8 cellular contexts compared by ENCODE assay signal in the genomic region with DNA sequence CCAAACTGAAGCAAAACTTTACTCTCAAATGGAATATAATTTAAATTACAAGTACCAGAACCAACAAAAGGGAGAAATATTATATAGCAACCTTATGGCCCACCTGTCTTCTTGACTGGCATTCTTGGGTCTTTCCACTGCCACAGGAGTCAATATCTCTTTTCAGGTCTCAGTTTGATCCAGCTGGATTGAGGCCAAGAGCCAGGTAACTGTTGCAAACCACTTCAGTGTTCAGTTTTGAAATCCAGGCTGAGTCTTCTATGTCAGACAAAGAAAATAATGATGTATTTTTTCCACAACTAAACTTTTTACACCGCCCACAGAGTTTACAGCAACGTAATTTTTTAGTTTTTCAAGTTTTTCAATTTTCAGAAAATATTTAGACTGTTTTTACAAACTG. TPM values are rescaled to one million over a fixed set of nuclear protein-coding genes. Genes with fewer than 3 reads are reported as not detected.
A peak's percentile ranks its signal among the peaks of the same experiment; 100 is the strongest.
DNase-seq lines count a peak whose midpoint lies in the region; ATAC-seq, FAIRE-seq and TF ChIP-seq lines count a peak whose summit lies in the region.

No MANE protein-coding gene starts in this region.

- H3K4me3 ChIP-seq in heart right ventricle (peak overlapping the region in 9 of 10 donors; percentile 72 to 84 (median 78)), HepG2 (replicated peaks in 1 of 3; ENCODE audit: insufficient read depth in 1 of 3, low read depth in 2 of 3, low read length in 3 of 3) (peak overlapping the region in 2 of 3 experiments; percentile 81 to 88; a peak in 4 of 6 replicates)

- H3K9me3 ChIP-seq in heart right ventricle (no peaks in the 10 kb centered on the region), HepG2 (ENCODE audit: low read length) (no peaks in the 10 kb centered on the region)

- intact Hi-C loops in heart right ventricle (cut with DNase I) = loop anchor here in 1 of 10 donors (5.0 kb wide), 1 partner anchor 36 kb away; no protein-coding TSS in a partner anchor
- intact Hi-C loops in left cardiac atrium (cut with DNase I) = no loop called here
- intact Hi-C loops in activated CD8-positive, alpha-beta T cell treated with anti-CD3 and anti-CD28 coated beads for 36 hours (cut with micrococcal nuclease) = loop anchor here (5.0 kb wide), 1 partner anchor 36 kb away; no protein-coding TSS in a partner anchor
- intact Hi-C loops in HepG2 (cut with micrococcal nuclease; ENCODE audit: unreplicated experiment) = loop anchor here (10.0 kb wide), 1 partner anchor 438 kb away; a partner anchor contains a TSS

- peak overlapping the region; percentile 97 for H3K27ac Mint-ChIP-seq in activated CD8-positive, alpha-beta T cell treated with anti-CD3 and anti-CD28 coated beads for 36 hours
- no peak overlapping the region for H3K27ac Mint-ChIP-seq in type B pancreatic cell

- FAIRE-seq in HepG2 (lab: Jason Lieb, UNC) = no peak

- H3K4me1 Mint-ChIP-seq in activated CD8-positive, alpha-beta T cell treated with anti-CD3 and anti-CD28 coated beads for 36 hours (ENCODE audit: low read depth) = peaks cover 36% of the 10 kb centered on the region
- peaks cover 13% of the 10 kb centered on the region for H3K4me1 Mint-ChIP-seq in type B pancreatic cell (ENCODE audit: unreplicated experiment)

- in situ Hi-C loops in HepG2 (cut with HindIII; ENCODE audit: extremely low pct_ligation_motif_present, low pct_unique_long_range_greater_than_20kb) = loop anchor here (25.0 kb wide), 1 partner anchor 636 kb away; no protein-coding TSS in a partner anchor

- TF ChIP-seq POLR2A in HepG2 (IDR thresholded peaks at IDR 0.05; ENCODE audit: insufficient read depth in 1 of 2, low read depth in 2 of 2, low read length in 2 of 2) = no peak

- ATAC-seq in heart right ventricle (no peak), left cardiac atrium (no peak), HepG2 (no peak)
- ATAC-seq in activated CD8-positive, alpha-beta T cell treated with anti-CD3 and anti-CD28 coated beads for 36 hours = no peak

- TF ChIP-seq CTCF in heart right ventricle (IDR thresholded peaks at IDR 0.05) (no peak), HepG2 (CRISPR knock-in tag; IDR thresholded peaks at IDR 0.05) (no peak), type B pancreatic cell (conservative IDR thresholded peaks at IDR 0.05) (no peak)
- no peak for TF ChIP-seq CTCF in activated CD8-positive, alpha-beta T cell treated with anti-CD3 and anti-CD28 coated beads for 36 hours (IDR thresholded peaks at IDR 0.05)

- H3K4me2 ChIP-seq in HepG2 (ENCODE audit: low read depth, low read length) = peak overlapping the region; percentile 91

- H3K27me3 Mint-ChIP-seq in activated CD8-positive, alpha-beta T cell treated with anti-CD3 and anti-CD28 coated beads for 36 hours = no peaks in the 10 kb centered on the region
- H3K27me3 Mint-ChIP-seq in type B pancreatic cell = peaks cover 9% of the 10 kb centered on the region

- CTCF ChIA-PET in activated CD8-positive, alpha-beta T cell treated with anti-CD3 and anti-CD28 coated beads for 36 hours (lab: Charles Lee) = interaction anchor here (1.6 kb wide), 1 partner anchor 21 kb away, joined by 5 read pairs; a partner anchor contains a TSS
- CTCF ChIA-PET in HepG2 (lab: Yijun Ruan, JAX; ENCODE audit: low intra/inter-chr PET ratio, low total read pairs) = no interaction called here

- no peak for TF ChIP-seq RAD21 in HepG2 (CRISPR knock-in tag; IDR thresholded peaks at IDR 0.05)

- H3K36me3 ChIP-seq in heart right ventricle (peaks cover 0 to 26% (median 0%) of the 10 kb centered on the region in 9 donors), HepG2 (replicated peaks in 1 of 2; ENCODE audit: control insufficient read depth in 1 of 2, insufficient read depth in 2 of 2, low read length in 2 of 2) (no peaks in the 10 kb centered on the region; a peak in 1 of 5 replicates)

- H3K27me3 ChIP-seq in heart right ventricle (no peaks in the 10 kb centered on the region), HepG2 (ENCODE audit: control insufficient read depth in 1 of 2, insufficient read depth in 2 of 2, low read length in 2 of 2) (no peaks in the 10 kb centered on the region; a peak in 1 of 5 replicates)

- H3K79me2 ChIP-seq in HepG2 (ENCODE audit: insufficient read depth, low read length) = peaks cover 30% of the 10 kb centered on the region

- no peaks in the 10 kb centered on the region for H4K20me1 ChIP-seq in HepG2 (ENCODE audit: insufficient read depth, low read length)

- H3K4me1 ChIP-seq in heart right ventricle (peaks cover 0 to 45% (median 26%) of the 10 kb centered on the region in 9 donors), HepG2 (ENCODE audit: insufficient read depth, low read length) (peaks cover 27% of the 10 kb centered on the region)

- H2AFZ ChIP-seq in HepG2 (ENCODE audit: low read length) = peak overlapping the region; percentile 46

- no peak for DNase-seq in heart right ventricle
- DNase-seq in left cardiac atrium = no peak
- peak; percentile 33 for DNase-seq in activated CD8-positive, alpha-beta T cell treated with anti-CD3 and anti-CD28 coated beads for 36 hours
- no peak for DNase-seq in HepG2 (ENCODE audit: low spot score)
- DNase-seq in type B pancreatic cell (ENCODE audit: extremely low spot score, unreplicated experiment) = no peak
- DNase-seq in SKM-1 (lab: John Stamatoyannopoulos, UW; ENCODE audit: unreplicated experiment) = no peak
- DNase-seq in SIG-M5 (lab: John Stamatoyannopoulos, UW) = no peak
- DNase-seq in DMS114 treated with DMSO at 0.1 percent for 48 hours (lab: John Stamatoyannopoulos, UW; ENCODE audit: unreplicated experiment) = no peak

- POLR2A ChIA-PET in activated CD8-positive, alpha-beta T cell treated with anti-CD3 and anti-CD28 coated beads for 36 hours (lab: Charles Lee) = interaction anchor here (0.9 to 2.9 kb wide), 3 partner anchors 22 to 37 kb away, joined by 4 to 33 read pairs (median 14); a partner anchor contains a TSS
- POLR2A ChIA-PET in HepG2 (lab: Yijun Ruan, JAX) = interaction anchor here (1.4 kb wide), 1 partner anchor 39 kb away, joined by 4 read pairs; a partner anchor contains a TSS

- no peaks in the 10 kb centered on the region for H3K9me3 Mint-ChIP-seq in activated CD8-positive, alpha-beta T cell treated with anti-CD3 and anti-CD28 coated beads for 36 hours
- H3K9me3 Mint-ChIP-seq in type B pancreatic cell = no peaks in the 10 kb centered on the region

- H3K27ac ChIP-seq in heart right ventricle (peak overlapping the region in 9 of 10 donors; percentile 87 to 96 (median 92)), HepG2 (ENCODE audit: extremely low read length, insufficient read depth, low read length) (no peak overlapping the region)

- BruUV-seq in HepG2 (replicated peaks; lab: Mats Ljungman, UMichigan) = no TSS peak

- 44 to 50% methylated on average over 2 of the region's 2 CpGs for WGBS in heart right ventricle, 2 donors
- 11% methylated on average over 2 of the region's 2 CpGs for WGBS in HepG2 (ENCODE audit: low lambda C conversion rate)

- H3K36me3 Mint-ChIP-seq in activated CD8-positive, alpha-beta T cell treated with anti-CD3 and anti-CD28 coated beads for 36 hours (ENCODE audit: low read depth) = peaks cover 12% of the 10 kb centered on the region
- H3K36me3 Mint-ChIP-seq in type B pancreatic cell = peaks cover 6% of the 10 kb centered on the region

- TF ChIP-seq EP300 in HepG2 (IDR thresholded peaks at IDR 0.05; ENCODE audit: low read depth in 2 of 2, low read length in 2 of 2) (no peak), HepG2 (CRISPR knock-in tag; IDR thresholded peaks at IDR 0.05; ENCODE audit: borderline replicate concordance) (no peak)

- H3K9ac ChIP-seq in HepG2 (ENCODE audit: insufficient read depth, low read depth, low read length) = peak overlapping the region; percentile 61; the same call in 1 of the 2 replicates

- H3K4me3 Mint-ChIP-seq in activated CD8-positive, alpha-beta T cell treated with anti-CD3 and anti-CD28 coated beads for 36 hours = peak overlapping the region; percentile 93
- peak overlapping the region; percentile 97 for H3K4me3 Mint-ChIP-seq in type B pancreatic cell

RNA-seq across cellular contexts. Expression of a gene that starts 0.6 kb away (rescaled TPM):
- 10 to 100 TPM in 2 of 10 donors, 1 to 10 TPM in 8; 6.2 to 14.8 (median 8.0) TPM for total RNA-seq in heart right ventricle
- 1 to 10 TPM; 1.0 to 1.9 TPM for polyA plus RNA-seq in heart right ventricle
- total RNA-seq in left cardiac atrium = 1 to 10 TPM; 5.9 to 7.4 TPM
- total RNA-seq in activated CD8-positive, alpha-beta T cell treated with anti-CD3 and anti-CD28 coated beads for 36 hours = 1 to 10 TPM; 2.2 to 2.6 TPM
- total RNA-seq in HepG2 (2016; rRNA removed; fragmentation: Illumina TruSeq; extraction: Trizol) = 1.0 and 1.1 TPM in 2 replicates
- 0.26 and 0.30 TPM in 2 replicates for total RNA-seq in HepG2 (2016; cell fraction: cytosol; rRNA removed; fragmentation: Illumina TruSeq; extraction: Trizol; ENCODE audit: low read depth)
- total RNA-seq in HepG2 (2016; cell fraction: insoluble cytoplasmic fraction; rRNA removed; fragmentation: Illumina TruSeq; extraction: Trizol) = 0.73 and 0.87 TPM in 2 replicates
- total RNA-seq in HepG2 (2016; cell fraction: membrane; rRNA removed; fragmentation: Illumina TruSeq; extraction: Trizol) = 0.48 and 1.1 TPM in 2 replicates
- 1.8 and 2.9 TPM in 2 replicates for total RNA-seq in HepG2 (2016; cell fraction: nucleus; rRNA removed; fragmentation: Illumina TruSeq; extraction: Trizol)
- 0.34 and 0.46 TPM in 2 replicates for polyA plus RNA-seq in HepG2 (2011; rRNA removed)
- 0.11 and 0.23 TPM in 2 replicates for polyA plus RNA-seq in HepG2 (2011; cell fraction: cytosol; rRNA removed)
- 0.90 and 0.92 TPM in 2 replicates for polyA plus RNA-seq in HepG2 (2011; cell fraction: nucleus; rRNA removed)
- polyA plus RNA-seq in HepG2 (2012) = 0.75 and 1.2 TPM in 2 replicates
- 0.08 TPM in 1 of 2 replicates, not detected in the other for polyA plus RNA-seq in HepG2 (2016; cell fraction: cytosol; fragmentation: Illumina TruSeq; extraction: Trizol; ENCODE audit: low read depth)
- polyA plus RNA-seq in HepG2 (2016; cell fraction: insoluble cytoplasmic fraction; fragmentation: Illumina TruSeq; extraction: Trizol; ENCODE audit: low read depth) = 0.52 and 0.61 TPM in 2 replicates
- 0.21 and 0.35 TPM in 2 replicates for polyA plus RNA-seq in HepG2 (2016; cell fraction: membrane; fragmentation: Illumina TruSeq; extraction: Trizol; ENCODE audit: low read depth)
- polyA plus RNA-seq in HepG2 (2016; cell fraction: nucleus; fragmentation: Illumina TruSeq; extraction: Trizol; ENCODE audit: insufficient read depth, low read depth) = 0.83 and 1.5 TPM in 2 replicates
- 2.3 and 11.1 TPM in 2 replicates for polyA minus RNA-seq in HepG2 (2011; rRNA and poly(A)+ RNA removed; ENCODE audit: low replicate concordance)
- polyA minus RNA-seq in HepG2 (2011; cell fraction: cytosol; rRNA and poly(A)+ RNA removed) = 0.59 and 0.97 TPM in 2 replicates
- polyA minus RNA-seq in HepG2 (2011; cell fraction: nucleus; rRNA and poly(A)+ RNA removed) = 9.3 and 12.7 TPM in 2 replicates
- 2.3 and 5.9 TPM in 2 replicates for total RNA-seq in type B pancreatic cell (ENCODE audit: low replicate concordance)

RNA-seq across cellular contexts. Expression of a gene that starts 1.9 kb away (rescaled TPM):
- 10 to 100 TPM; 44.3 to 63.2 (median 51.6) TPM for total RNA-seq in heart right ventricle
- polyA plus RNA-seq in heart right ventricle = 100 to 1,000 TPM in 1 of 2 donors, 10 to 100 TPM in 1; 62.7 to 137 TPM
- 10 to 100 TPM; 48.4 to 55.5 TPM for total RNA-seq in left cardiac atrium
- total RNA-seq in activated CD8-positive, alpha-beta T cell treated with anti-CD3 and anti-CD28 coated beads for 36 hours = 10 to 100 TPM; 51.6 to 61.2 TPM
- total RNA-seq in HepG2 (2016; rRNA removed; fragmentation: Illumina TruSeq; extraction: Trizol) = 54.8 and 81.8 TPM in 2 replicates
- 21.5 and 24.8 TPM in 2 replicates for total RNA-seq in HepG2 (2016; cell fraction: cytosol; rRNA removed; fragmentation: Illumina TruSeq; extraction: Trizol; ENCODE audit: low read depth)
- total RNA-seq in HepG2 (2016; cell fraction: insoluble cytoplasmic fraction; rRNA removed; fragmentation: Illumina TruSeq; extraction: Trizol) = 56.1 and 83.6 TPM in 2 replicates
- 45.7 and 58.4 TPM in 2 replicates for total RNA-seq in HepG2 (2016; cell fraction: membrane; rRNA removed; fragmentation: Illumina TruSeq; extraction: Trizol)
- total RNA-seq in HepG2 (2016; cell fraction: nucleus; rRNA removed; fragmentation: Illumina TruSeq; extraction: Trizol) = 31.7 and 35.5 TPM in 2 replicates
- polyA plus RNA-seq in HepG2 (2011; rRNA removed) = 26.2 and 33.6 TPM in 2 replicates
- polyA plus RNA-seq in HepG2 (2011; cell fraction: cytosol; rRNA removed) = 14.0 and 25.9 TPM in 2 replicates
- polyA plus RNA-seq in HepG2 (2011; cell fraction: nucleus; rRNA removed) = 18.3 and 25.6 TPM in 2 replicates
- 35.0 and 42.8 TPM in 2 replicates for polyA plus RNA-seq in HepG2 (2012)
- polyA plus RNA-seq in HepG2 (2016; cell fraction: cytosol; fragmentation: Illumina TruSeq; extraction: Trizol; ENCODE audit: low read depth) = 29.0 and 34.2 TPM in 2 replicates
- polyA plus RNA-seq in HepG2 (2016; cell fraction: insoluble cytoplasmic fraction; fragmentation: Illumina TruSeq; extraction: Trizol; ENCODE audit: low read depth) = 85.8 and 101 TPM in 2 replicates
- polyA plus RNA-seq in HepG2 (2016; cell fraction: membrane; fragmentation: Illumina TruSeq; extraction: Trizol; ENCODE audit: low read depth) = 52.1 and 54.7 TPM in 2 replicates
- 54.1 and 62.9 TPM in 2 replicates for polyA plus RNA-seq in HepG2 (2016; cell fraction: nucleus; fragmentation: Illumina TruSeq; extraction: Trizol; ENCODE audit: insufficient read depth, low read depth)
- polyA minus RNA-seq in HepG2 (2011; rRNA and poly(A)+ RNA removed; ENCODE audit: low replicate concordance) = 4.8 and 14.2 TPM in 2 replicates
- 7.8 and 8.5 TPM in 2 replicates for polyA minus RNA-seq in HepG2 (2011; cell fraction: cytosol; rRNA and poly(A)+ RNA removed)
- 17.3 and 18.0 TPM in 2 replicates for polyA minus RNA-seq in HepG2 (2011; cell fraction: nucleus; rRNA and poly(A)+ RNA removed)
- total RNA-seq in type B pancreatic cell (ENCODE audit: low replicate concordance) = 31.2 and 46.7 TPM in 2 replicates

RNA-seq across cellular contexts. Expression of a gene that starts 21.3 kb away (rescaled TPM):
- total RNA-seq in heart right ventricle = 10 to 100 TPM; 56.9 to 79.3 (median 67.3) TPM
- polyA plus RNA-seq in heart right ventricle = 100 to 1,000 TPM; 107 to 153 TPM
- 10 to 100 TPM; 59.8 to 61.5 TPM for total RNA-seq in left cardiac atrium
- 10 to 100 TPM; 47.3 to 48.9 TPM for total RNA-seq in activated CD8-positive, alpha-beta T cell treated with anti-CD3 and anti-CD28 coated beads for 36 hours
- 66.9 and 68.7 TPM in 2 replicates for total RNA-seq in HepG2 (2016; rRNA removed; fragmentation: Illumina TruSeq; extraction: Trizol)
- 70.9 and 83.3 TPM in 2 replicates for total RNA-seq in HepG2 (2016; cell fraction: cytosol; rRNA removed; fragmentation: Illumina TruSeq; extraction: Trizol; ENCODE audit: low read depth)
- total RNA-seq in HepG2 (2016; cell fraction: insoluble cytoplasmic fraction; rRNA removed; fragmentation: Illumina TruSeq; extraction: Trizol) = 67.5 and 67.8 TPM in 2 replicates
- total RNA-seq in HepG2 (2016; cell fraction: membrane; rRNA removed; fragmentation: Illumina TruSeq; extraction: Trizol) = 63.9 and 68.2 TPM in 2 replicates
- total RNA-seq in HepG2 (2016; cell fraction: nucleus; rRNA removed; fragmentation: Illumina TruSeq; extraction: Trizol) = 33.4 and 36.6 TPM in 2 replicates
- 33.8 and 59.5 TPM in 2 replicates for polyA plus RNA-seq in HepG2 (2011; rRNA removed)
- polyA plus RNA-seq in HepG2 (2011; cell fraction: cytosol; rRNA removed) = 21.4 and 31.6 TPM in 2 replicates
- 6.2 and 6.7 TPM in 2 replicates for polyA plus RNA-seq in HepG2 (2011; cell fraction: nucleus; rRNA removed)
- 29.2 and 35.7 TPM in 2 replicates for polyA plus RNA-seq in HepG2 (2012)
- polyA plus RNA-seq in HepG2 (2016; cell fraction: cytosol; fragmentation: Illumina TruSeq; extraction: Trizol; ENCODE audit: low read depth) = 69.5 and 78.7 TPM in 2 replicates
- 48.7 and 55.1 TPM in 2 replicates for polyA plus RNA-seq in HepG2 (2016; cell fraction: insoluble cytoplasmic fraction; fragmentation: Illumina TruSeq; extraction: Trizol; ENCODE audit: low read depth)
- polyA plus RNA-seq in HepG2 (2016; cell fraction: membrane; fragmentation: Illumina TruSeq; extraction: Trizol; ENCODE audit: low read depth) = 51.3 and 53.8 TPM in 2 replicates
- 45.8 and 47.6 TPM in 2 replicates for polyA plus RNA-seq in HepG2 (2016; cell fraction: nucleus; fragmentation: Illumina TruSeq; extraction: Trizol; ENCODE audit: insufficient read depth, low read depth)
- 9.7 and 17.8 TPM in 2 replicates for polyA minus RNA-seq in HepG2 (2011; rRNA and poly(A)+ RNA removed; ENCODE audit: low replicate concordance)
- 3.4 and 4.2 TPM in 2 replicates for polyA minus RNA-seq in HepG2 (2011; cell fraction: cytosol; rRNA and poly(A)+ RNA removed)
- polyA minus RNA-seq in HepG2 (2011; cell fraction: nucleus; rRNA and poly(A)+ RNA removed) = 6.8 and 10.1 TPM in 2 replicates
- total RNA-seq in type B pancreatic cell (ENCODE audit: low replicate concordance) = 22.7 and 25.6 TPM in 2 replicates

RNA-seq across cellular contexts. Expression of a gene that starts 38.4 kb away (rescaled TPM):
- total RNA-seq in heart right ventricle (10 to 100 TPM; 10.5 to 17.7 (median 13.0) TPM), left cardiac atrium (10 to 100 TPM; 13.8 to 17.1 TPM), HepG2 (2016; rRNA removed; fragmentation: Illumina TruSeq; extraction: Trizol) (17.2 and 43.1 TPM in 2 replicates), type B pancreatic cell (ENCODE audit: low replicate concordance) (43.2 and 55.7 TPM in 2 replicates)
- polyA plus RNA-seq in heart right ventricle (10 to 100 TPM in 1 of 2 donors, 1 to 10 TPM in 1; 9.9 to 20.6 TPM), HepG2 (2011; rRNA removed) (30.6 and 31.1 TPM in 2 replicates)
- 10 to 100 TPM; 44.8 to 46.5 TPM for total RNA-seq in activated CD8-positive, alpha-beta T cell treated with anti-CD3 and anti-CD28 coated beads for 36 hours
- 3.9 and 5.1 TPM in 2 replicates for total RNA-seq in HepG2 (2016; cell fraction: cytosol; rRNA removed; fragmentation: Illumina TruSeq; extraction: Trizol; ENCODE audit: low read depth)
- total RNA-seq in HepG2 (2016; cell fraction: insoluble cytoplasmic fraction; rRNA removed; fragmentation: Illumina TruSeq; extraction: Trizol) = 17.1 and 41.7 TPM in 2 replicates
- 8.8 and 10.3 TPM in 2 replicates for total RNA-seq in HepG2 (2016; cell fraction: membrane; rRNA removed; fragmentation: Illumina TruSeq; extraction: Trizol)
- 113 and 114 TPM in 2 replicates for total RNA-seq in HepG2 (2016; cell fraction: nucleus; rRNA removed; fragmentation: Illumina TruSeq; extraction: Trizol)
- 9.3 and 10.4 TPM in 2 replicates for polyA plus RNA-seq in HepG2 (2011; cell fraction: cytosol; rRNA removed)
- polyA plus RNA-seq in HepG2 (2011; cell fraction: nucleus; rRNA removed) = 173 and 179 TPM in 2 replicates
- 30.0 and 33.9 TPM in 2 replicates for polyA plus RNA-seq in HepG2 (2012)
- 1.7 and 3.1 TPM in 2 replicates for polyA plus RNA-seq in HepG2 (2016; cell fraction: cytosol; fragmentation: Illumina TruSeq; extraction: Trizol; ENCODE audit: low read depth)
- 17.0 and 19.9 TPM in 2 replicates for polyA plus RNA-seq in HepG2 (2016; cell fraction: insoluble cytoplasmic fraction; fragmentation: Illumina TruSeq; extraction: Trizol; ENCODE audit: low read depth)
- polyA plus RNA-seq in HepG2 (2016; cell fraction: membrane; fragmentation: Illumina TruSeq; extraction: Trizol; ENCODE audit: low read depth) = 4.9 and 6.4 TPM in 2 replicates
- polyA plus RNA-seq in HepG2 (2016; cell fraction: nucleus; fragmentation: Illumina TruSeq; extraction: Trizol; ENCODE audit: insufficient read depth, low read depth) = 164 and 170 TPM in 2 replicates
- polyA minus RNA-seq in HepG2 (2011; rRNA and poly(A)+ RNA removed; ENCODE audit: low replicate concordance) = 15.7 and 25.6 TPM in 2 replicates
- polyA minus RNA-seq in HepG2 (2011; cell fraction: cytosol; rRNA and poly(A)+ RNA removed) = 8.6 and 12.7 TPM in 2 replicates
- polyA minus RNA-seq in HepG2 (2011; cell fraction: nucleus; rRNA and poly(A)+ RNA removed) = 144 and 161 TPM in 2 replicates

RNA-seq across cellular contexts. Expression of a gene that starts 59.5 kb away (rescaled TPM):
- under 1 TPM; 0.22 to 0.83 (median 0.59) TPM for total RNA-seq in heart right ventricle
- polyA plus RNA-seq in heart right ventricle = under 1 TPM; 0.29 to 0.38 TPM
- 1 to 10 TPM in 1 of 2 donors, under 1 TPM in 1; 0.39 to 1.0 TPM for total RNA-seq in left cardiac atrium
- total RNA-seq in activated CD8-positive, alpha-beta T cell treated with anti-CD3 and anti-CD28 coated beads for 36 hours = under 1 TPM in 1 of 2 experiments, not detected in 1; 0.36 TPM
- total RNA-seq in HepG2 (2016; rRNA removed; fragmentation: Illumina TruSeq; extraction: Trizol) = 0.38 and 0.60 TPM in 2 replicates
- not detected in 2 replicates for total RNA-seq in HepG2 (2016; cell fraction: cytosol; rRNA removed; fragmentation: Illumina TruSeq; extraction: Trizol; ENCODE audit: low read depth)
- total RNA-seq in HepG2 (2016; cell fraction: insoluble cytoplasmic fraction; rRNA removed; fragmentation: Illumina TruSeq; extraction: Trizol) = 0.30 and 0.39 TPM in 2 replicates
- total RNA-seq in HepG2 (2016; cell fraction: membrane; rRNA removed; fragmentation: Illumina TruSeq; extraction: Trizol) = not detected in 2 replicates
- 0.28 TPM in 1 of 2 replicates, not detected in the other for total RNA-seq in HepG2 (2016; cell fraction: nucleus; rRNA removed; fragmentation: Illumina TruSeq; extraction: Trizol)
- polyA plus RNA-seq in HepG2 (2011; rRNA removed) = 0.13 TPM in 1 of 2 replicates, not detected in the other
- 0.03 and 0.04 TPM in 2 replicates for polyA plus RNA-seq in HepG2 (2011; cell fraction: cytosol; rRNA removed)
- not detected in 2 replicates for polyA plus RNA-seq in HepG2 (2011; cell fraction: nucleus; rRNA removed)
- polyA plus RNA-seq in HepG2 (2012) = not detected in 2 replicates
- polyA plus RNA-seq in HepG2 (2016; cell fraction: cytosol; fragmentation: Illumina TruSeq; extraction: Trizol; ENCODE audit: low read depth) = not detected in 2 replicates
- 0.22 and 0.46 TPM in 2 replicates for polyA plus RNA-seq in HepG2 (2016; cell fraction: insoluble cytoplasmic fraction; fragmentation: Illumina TruSeq; extraction: Trizol; ENCODE audit: low read depth)
- not detected in 2 replicates for polyA plus RNA-seq in HepG2 (2016; cell fraction: membrane; fragmentation: Illumina TruSeq; extraction: Trizol; ENCODE audit: low read depth)
- polyA plus RNA-seq in HepG2 (2016; cell fraction: nucleus; fragmentation: Illumina TruSeq; extraction: Trizol; ENCODE audit: insufficient read depth, low read depth) = not detected in 2 replicates
- not detected in 2 replicates for polyA minus RNA-seq in HepG2 (2011; rRNA and poly(A)+ RNA removed; ENCODE audit: low replicate concordance)
- polyA minus RNA-seq in HepG2 (2011; cell fraction: cytosol; rRNA and poly(A)+ RNA removed) = not detected in 2 replicates
- polyA minus RNA-seq in HepG2 (2011; cell fraction: nucleus; rRNA and poly(A)+ RNA removed) = not detected in 2 replicates
- 0.19 and 0.77 TPM in 2 replicates for total RNA-seq in type B pancreatic cell (ENCODE audit: low replicate concordance)

Comparison
In these comparisons a context has a peak if more than half of its experiments do, and no peak if none do; other contexts are left out.
1. intact Hi-C loops: an anchor here in activated CD8-positive, alpha-beta T cell treated with anti-CD3 and anti-CD28 coated beads for 36 hours (5.0 kb wide) and HepG2 (10.0 kb wide); none called in left cardiac atrium.